1 cellular context compared by ENCODE assay signal in genomic region chr19:11145147-11145924, GRCh38.
TF ChIP-seq lines count a peak whose summit lies in the region.

No MANE protein-coding gene starts in this region.

TF ChIP-seq in GM23338, 12 proteins besides CTCF, POLR2A, EP300 and RAD21:
- TF ChIP-seq ZNF114 (CRISPR knock-in tag; IDR thresholded peaks at IDR 0.05) = no peak
- TF ChIP-seq EZH2phosphoT487 (IDR thresholded peaks at IDR 0.05; ENCODE audit: unreplicated experiment) = no peak
- TF ChIP-seq JUNB (IDR thresholded peaks at IDR 0.05; ENCODE audit: unreplicated experiment) = no peak
- TF ChIP-seq EZH2 (IDR thresholded peaks at IDR 0.05; ENCODE audit: low read depth, unreplicated experiment) = no peak
- TF ChIP-seq NANOG (IDR thresholded peaks at IDR 0.05; ENCODE audit: borderline replicate concordance) = no peak
TF ChIP-seq in GM23338: peak in this region for 0.
